2 cellular contexts compared by ENCODE assay signal in genomic region chr11:17389957-17390649, GRCh38.
TF ChIP-seq lines count a peak whose summit lies in the region.

No MANE protein-coding gene starts in this region.

TF ChIP-seq in K562, 482 proteins besides CTCF, POLR2A, EP300 and RAD21 (continued from another document):
- TF ChIP-seq THAP12 (CRISPR knock-in tag; IDR thresholded peaks at IDR 0.05) = no peak
- TF ChIP-seq SUPT5H (IDR thresholded peaks at IDR 0.05) = no peak
- no peak for TF ChIP-seq CSDE1 (IDR thresholded peaks at IDR 0.05)
- TF ChIP-seq PCBP1 (IDR thresholded peaks at IDR 0.05; ENCODE audit: low read depth, low read length, poor library complexity, severe bottlenecking) = no peak
- TF ChIP-seq NR3C1 (CRISPR knock-in tag; IDR thresholded peaks at IDR 0.05) = no peak
- TF ChIP-seq ATF6 (CRISPR knock-in tag; IDR thresholded peaks at IDR 0.05) = no peak
- TF ChIP-seq KDM5B (IDR thresholded peaks at IDR 0.05; ENCODE audit: insufficient replicate concordance, low read depth, low read length) = no peak
- TF ChIP-seq FUS (optimal IDR thresholded peaks at IDR 0.05; ENCODE audit: low read depth, low read length) = no peak
- TF ChIP-seq POLR2G (IDR thresholded peaks at IDR 0.05; ENCODE audit: low read depth, low read length) = no peak
- TF ChIP-seq MCM2 (IDR thresholded peaks at IDR 0.05; ENCODE audit: low read depth) = no peak
- TF ChIP-seq ATF3 (IDR thresholded peaks at IDR 0.05) = no peak
- no peak for TF ChIP-seq ATF3 (CRISPR knock-in tag; conservative IDR thresholded peaks at IDR 0.05)
- TF ChIP-seq ZBTB5 (IDR thresholded peaks at IDR 0.05) = no peak
- no peak for TF ChIP-seq THRB (CRISPR knock-in tag; conservative IDR thresholded peaks at IDR 0.05)

TF ChIP-seq in neural cell, 6 proteins besides CTCF, POLR2A, EP300 and RAD21 (continued from another document):
- TF ChIP-seq REST (IDR thresholded peaks at IDR 0.05; ENCODE audit: borderline replicate concordance) = no peak
- no peak for TF ChIP-seq SMC3 (conservative IDR thresholded peaks at IDR 0.05; ENCODE audit: poor library complexity)
- no peak for TF ChIP-seq EZH2 (IDR thresholded peaks at IDR 0.05; ENCODE audit: borderline replicate concordance, insufficient read depth, low read length, poor library complexity, severe bottlenecking)
- TF ChIP-seq POLR2AphosphoS5 (IDR thresholded peaks at IDR 0.05) = no peak
